In the genomic region with DNA sequence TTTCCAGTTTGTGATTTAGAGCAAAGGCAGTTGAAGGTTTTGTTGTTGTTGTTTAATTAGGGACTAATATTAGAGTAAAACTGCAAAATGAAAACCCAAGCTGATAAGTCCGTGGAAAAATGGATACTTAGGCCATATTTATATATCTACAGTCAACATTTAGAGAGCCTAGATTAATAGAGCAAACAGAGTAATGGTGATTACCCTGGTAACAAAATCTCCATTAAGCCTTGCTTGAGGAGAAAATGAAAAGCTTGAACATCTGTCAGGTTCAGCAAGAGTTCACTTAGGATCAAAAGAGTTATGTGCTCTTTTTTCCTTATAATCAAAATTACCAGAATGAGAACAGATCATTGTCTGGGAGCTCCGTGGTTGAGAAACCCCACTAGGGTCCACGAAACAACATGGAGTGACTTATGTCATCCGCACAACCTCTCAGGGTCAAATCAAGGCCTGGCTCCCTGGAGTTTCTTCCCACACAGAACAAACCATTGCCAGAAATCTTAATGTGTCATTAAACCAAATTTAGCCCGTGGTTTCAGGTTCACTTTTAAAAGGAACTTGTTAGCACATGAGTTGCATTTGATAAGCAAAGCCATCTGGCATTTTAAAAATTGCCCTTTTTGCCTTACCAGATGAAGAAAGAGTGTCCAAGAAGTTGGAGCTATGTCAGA, we compare ENCODE assay signal across 15 cellular contexts.
DNase-seq lines count a peak whose midpoint lies in the region; ATAC-seq lines count a peak whose summit lies in the region.
"Had no signal": no experiment of that assay in that cellular context is flagged by ENCODE, and none has a peak within 500 bp of the region (broad histone marks: within the 10 kb centered on the region; RNA-seq: fewer than 3 reads in every experiment).

No MANE protein-coding gene starts in this region.

- ATAC-seq in HG03378 (IDR thresholded peaks at IDR 0.05; ENCODE audit: unreplicated experiment) = no peak
- no peak for ATAC-seq in HG02678 (IDR thresholded peaks at IDR 0.05; ENCODE audit: unreplicated experiment)
- ATAC-seq: K562 had no signal

- DNase-seq in NCI-H82 (lab: John Stamatoyannopoulos, UW) = peak; percentile 24
- no peak for DNase-seq in NCI-H82 treated with DMSO at 0.1 percent for 48 hours (lab: John Stamatoyannopoulos, UW; ENCODE audit: unreplicated experiment)
- peak; percentile 23 for DNase-seq in NCI-H128 (lab: John Stamatoyannopoulos, UW; ENCODE audit: unreplicated experiment)
- peak; percentile 23 for DNase-seq in NCI-H748 treated with DMSO at 0.1 percent for 48 hours (lab: John Stamatoyannopoulos, UW)
- DNase-seq in myocyte (ENCODE audit: low read depth) = peak; percentile 0
- no peak for DNase-seq in kidney tubule cell (ENCODE audit: low spot score)
- DNase-seq: COR-L47, GM23248, NCI-H1048, NCI-H187 treated with DMSO at 0.1 percent for 48 hours, NCI-H345, OCI-M1 had no signal

Comparison
In these comparisons a context has a peak if more than half of its experiments do, and no peak if none do; other contexts are left out.
1. DNase-seq: peak in NCI-H82 (single experiment), NCI-H128 (single experiment), NCI-H748 treated with DMSO at 0.1 percent for 48 hours (single experiment) and myocyte (single experiment); none in NCI-H82 treated with DMSO at 0.1 percent for 48 hours (single experiment) and kidney tubule cell (single experiment).